In the genomic region with DNA sequence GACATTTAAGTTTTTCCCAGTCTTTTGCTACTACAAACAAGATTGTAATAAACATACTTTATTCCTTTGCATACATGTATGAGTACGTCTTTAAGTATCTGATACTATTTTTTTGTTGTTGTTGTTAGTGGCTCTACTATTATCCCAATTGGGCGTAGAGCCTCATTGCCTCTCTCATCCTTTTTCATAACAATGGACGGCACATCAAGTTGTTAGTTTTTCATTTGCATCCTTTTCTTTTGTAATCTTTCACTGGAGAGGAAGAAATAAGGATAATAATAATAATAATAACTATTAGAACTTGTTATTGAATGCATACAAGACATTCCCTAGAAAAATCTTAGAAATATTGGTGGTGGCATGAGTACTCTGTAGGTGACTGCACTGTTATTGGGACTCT, we compare ENCODE assay signal across 20 cellular contexts. TPM values are rescaled to one million over a fixed set of nuclear protein-coding genes. Genes with fewer than 3 reads are reported as not detected.
DNase-seq lines count a peak whose midpoint lies in the region; ATAC-seq and TF ChIP-seq lines count a peak whose summit lies in the region.
"Had no signal": no experiment of that assay in that cellular context is flagged by ENCODE, and none has a peak within 500 bp of the region (broad histone marks: within the 10 kb centered on the region; RNA-seq: fewer than 3 reads in every experiment).

No MANE protein-coding gene starts in this region.

- H3K4ac ChIP-seq in H9 (ENCODE audit: low read depth, low read length): no peak overlapping the region

- no peak overlapping the region for H3T11ph ChIP-seq in H9 (ENCODE audit: low read length)

- no peaks in the 10 kb centered on the region for H4K20me1 ChIP-seq in H9 (ENCODE audit: control insufficient read depth, insufficient read depth, insufficient read length)

- H3K36me3 ChIP-seq in iPS-18a (ENCODE audit: control insufficient read depth, low read depth, low read length) (no peaks in the 10 kb centered on the region), A673 (ENCODE audit: insufficient read depth, low read length, poor library complexity, severe bottlenecking) (no peaks in the 10 kb centered on the region)

- POLR2A ChIA-PET in WTC11 (lab: Charles Lee) (no interaction called here), A673 (lab: Charles Lee; ENCODE audit: low non-redundant PET) (no interaction called here)

- H2AK5ac ChIP-seq in H9 (ENCODE audit: insufficient read length, low read length): no peak overlapping the region

- no peak overlapping the region for H2BK20ac ChIP-seq in H9 (ENCODE audit: low read depth, low read length, poor library complexity, severe bottlenecking)

- no peak overlapping the region for H2AFZ ChIP-seq in H9 (ENCODE audit: low read length)

- peaks cover 12% of the 10 kb centered on the region; the same call in 1 of the 2 replicates for H3K4me1 ChIP-seq in H9 (ENCODE audit: insufficient read depth, low read length)
- peaks cover 64% of the 10 kb centered on the region for H3K4me1 ChIP-seq in iPS-18a (ENCODE audit: control insufficient read depth, low read depth, low read length)
- no peaks in the 10 kb centered on the region for H3K4me1 ChIP-seq in A673 (ENCODE audit: insufficient read depth, low read length, poor library complexity, severe bottlenecking)
- H3K4me1 ChIP-seq: A549 had no signal

- intact Hi-C loops in A673 (cut with micrococcal nuclease; ENCODE audit: unreplicated experiment) (no loop called here), dorsolateral prefrontal cortex (cut with DNase I) (no loop called here)

- H3K27ac ChIP-seq in H9 (ENCODE audit: insufficient read length, low read depth, low read length): no peak overlapping the region
- H3K27ac ChIP-seq in iPS-18a (ENCODE audit: low read length): no peak overlapping the region
- no peak overlapping the region for H3K27ac ChIP-seq in A673 (ENCODE audit: low read depth, low read length, poor library complexity, severe bottlenecking)
- no peak overlapping the region for H3K27ac ChIP-seq in dorsolateral prefrontal cortex
- H3K27ac ChIP-seq: A549 had no signal

- no peaks in the 10 kb centered on the region for H3K79me1 ChIP-seq in H9 (ENCODE audit: insufficient read depth, low read depth, low read length, poor library complexity, severe bottlenecking)

- H2BK12ac ChIP-seq in H9 (ENCODE audit: insufficient read length, low read depth, low read length): no peak overlapping the region

- H2BK120ac ChIP-seq in H9 (ENCODE audit: low read depth, low read length, poor library complexity, severe bottlenecking): no peak overlapping the region

- H3K27ac Mint-ChIP-seq in H9: peak overlapping the region in 1 of 3 experiments; percentile 17; a peak in 1 of 7 replicates
- H3K27ac Mint-ChIP-seq in WTC11: no peak overlapping the region
- H3K27ac Mint-ChIP-seq: CD4-positive, alpha-beta memory T cell had no signal

- H4K8ac ChIP-seq in H9 (replicated peaks; ENCODE audit: insufficient read length, low read depth, low read length): no peak overlapping the region

- no peaks in the 10 kb centered on the region for H3K23me2 ChIP-seq in H9 (ENCODE audit: insufficient read length, low read depth, low read length, poor library complexity, severe bottlenecking)

- H3K23ac ChIP-seq in H9 (ENCODE audit: insufficient read length, low read depth, low read length): no peak overlapping the region

- H3K4me3 ChIP-seq in iPS-18a (ENCODE audit: low read length) (peak overlapping the region; percentile 22), A673 (ENCODE audit: low read depth, low read length, poor library complexity, severe bottlenecking) (no peak overlapping the region), dorsolateral prefrontal cortex (no peak overlapping the region)
- H3K4me3 ChIP-seq: A549 had no signal

- H2BK15ac ChIP-seq in H9 (ENCODE audit: low read depth, low read length): no peak overlapping the region

- H3K18ac ChIP-seq in H9 (ENCODE audit: insufficient read length, low read depth, low read length): no peak overlapping the region

- no peak for DNase-seq in H9
- no peak for DNase-seq in WTC11 (ENCODE audit: low spot score)
- no peak for DNase-seq in NCI-H1417 treated with DMSO at 0.1 percent for 48 hours (lab: John Stamatoyannopoulos, UW)
- no peak for DNase-seq in A673 (ENCODE audit: low spot score)
- DNase-seq in dorsolateral prefrontal cortex: no peak
- DNase-seq: 8988T; C1 segment of cervical spinal cord; Calu3; CD4-positive, alpha-beta memory T cell; COR-L47; DMS53; DMS79 treated with DMSO at 0.1 percent for 48 hours; GF-D8; GOT3; H7 had no signal

- no peak overlapping the region for H3K9ac ChIP-seq in H9 (ENCODE audit: extremely low read depth, insufficient read length, low read length)
- H3K9ac ChIP-seq in iPS-18a (ENCODE audit: low read length): no peak overlapping the region

- CTCF ChIA-PET in WTC11 (lab: Charles Lee) (interaction anchor here (1.0 kb wide), 1 partner anchor 15 kb away, joined by 8 read pairs; no protein-coding TSS in a partner anchor), A673 (lab: Charles Lee) (no interaction called here)

- WGBS in H9 (ENCODE audit: extremely low coverage, insufficient read length, low lambda C conversion rate): no CpG with 5 or more reads among the region's 3 CpGs

- H3K4me3 Mint-ChIP-seq in H9 (peak overlapping the region; percentile 1 to 34; a peak in 3 of 5 replicates), WTC11 (peak overlapping the region; percentile 16)
- H3K4me3 Mint-ChIP-seq: CD4-positive, alpha-beta memory T cell had no signal

- no peak overlapping the region for H2BK5ac ChIP-seq in H9 (ENCODE audit: insufficient read length, low read length)

- H3K56ac ChIP-seq in H9 (ENCODE audit: insufficient read length, low read depth, low read length): no peak overlapping the region

- no peak for TF ChIP-seq CTCF in H9 (conservative IDR thresholded peaks at IDR 0.05)
- TF ChIP-seq CTCF in WTC11 (IDR thresholded peaks at IDR 0.05): no peak
- no peak for TF ChIP-seq CTCF in A673 (conservative IDR thresholded peaks at IDR 0.05; ENCODE audit: low read depth, low read length)
- no peak for TF ChIP-seq CTCF in dorsolateral prefrontal cortex (IDR thresholded peaks at IDR 0.05 in 54 of 56, conservative IDR thresholded peaks at IDR 0.05 in 2 of 56; ENCODE audit: low read depth in 1 of 56, partially characterized antibody in 56 of 56)

- H4K5ac ChIP-seq in H9 (ENCODE audit: insufficient read length, low read depth, low read length): no peak overlapping the region

- H3K79me2 ChIP-seq in H9 (ENCODE audit: insufficient read depth, low read length): no peaks in the 10 kb centered on the region; the same call in 1 of the 2 replicates

- H4K91ac ChIP-seq in H9 (ENCODE audit: insufficient read length, low read depth, low read length): no peak overlapping the region

- peaks cover 0 to 9% (median 2%) of the 10 kb centered on the region in 3 experiments; a peak in 3 of 7 replicates for H3K36me3 Mint-ChIP-seq in H9 (ENCODE audit: insufficient read depth in 1 of 3, low read depth in 3 of 3)
- no peaks in the 10 kb centered on the region for H3K36me3 Mint-ChIP-seq in WTC11
- H3K36me3 Mint-ChIP-seq: CD4-positive, alpha-beta memory T cell had no signal

- H3K9me3 Mint-ChIP-seq in H9 (no peaks in the 10 kb centered on the region), WTC11 (no peaks in the 10 kb centered on the region)

- H3K9me3 ChIP-seq in H9 (ENCODE audit: control insufficient read depth, low read depth, low read length): no peaks in the 10 kb centered on the region
- H3K9me3 ChIP-seq in iPS-18a (ENCODE audit: control insufficient read depth, low read depth, low read length): no peaks in the 10 kb centered on the region
- no peaks in the 10 kb centered on the region for H3K9me3 ChIP-seq in A673 (ENCODE audit: low read depth, low read length, poor library complexity, severe bottlenecking)
- H3K9me3 ChIP-seq: A549 had no signal

- H3K4me1 Mint-ChIP-seq in H9: peaks cover 79 to 80% of the 10 kb centered on the region in 2 experiments
- peaks cover 82% of the 10 kb centered on the region for H3K4me1 Mint-ChIP-seq in WTC11
- H3K4me1 Mint-ChIP-seq: CD4-positive, alpha-beta memory T cell had no signal

- H3K4me2 ChIP-seq in H9 (ENCODE audit: insufficient read depth, insufficient read length, low read length): no peak overlapping the region
- H3K4me2 ChIP-seq: A549 had no signal

- H3K27me3 ChIP-seq in H9 (ENCODE audit: insufficient read depth, low read length) (no peaks in the 10 kb centered on the region), iPS-18a (ENCODE audit: control insufficient read depth, insufficient read depth, low read length) (no peaks in the 10 kb centered on the region), A673 (replicated peaks; ENCODE audit: insufficient read depth, low read depth, low read length, poor library complexity) (peaks cover 3% of the 10 kb centered on the region), dorsolateral prefrontal cortex (no peaks in the 10 kb centered on the region)

- ATAC-seq in WTC11: peak; percentile 31
- ATAC-seq: A549, HCT116 had no signal

- no TSS peak for BruUV-seq in A673 (replicated peaks; lab: Mats Ljungman, UMichigan)

- no peak overlapping the region for H3K14ac ChIP-seq in H9 (ENCODE audit: insufficient read depth, low read length)

- H3K27me3 Mint-ChIP-seq in H9 (ENCODE audit: low read depth): no peaks in the 10 kb centered on the region
- H3K27me3 Mint-ChIP-seq in WTC11 (ENCODE audit: low read depth): no peaks in the 10 kb centered on the region
- H3K27me3 Mint-ChIP-seq: CD4-positive, alpha-beta memory T cell had no signal

TF ChIP-seq in WTC11, 78 proteins besides CTCF, POLR2A, EP300 and RAD21 (continues in another document):
- TF ChIP-seq, protein P1, sequence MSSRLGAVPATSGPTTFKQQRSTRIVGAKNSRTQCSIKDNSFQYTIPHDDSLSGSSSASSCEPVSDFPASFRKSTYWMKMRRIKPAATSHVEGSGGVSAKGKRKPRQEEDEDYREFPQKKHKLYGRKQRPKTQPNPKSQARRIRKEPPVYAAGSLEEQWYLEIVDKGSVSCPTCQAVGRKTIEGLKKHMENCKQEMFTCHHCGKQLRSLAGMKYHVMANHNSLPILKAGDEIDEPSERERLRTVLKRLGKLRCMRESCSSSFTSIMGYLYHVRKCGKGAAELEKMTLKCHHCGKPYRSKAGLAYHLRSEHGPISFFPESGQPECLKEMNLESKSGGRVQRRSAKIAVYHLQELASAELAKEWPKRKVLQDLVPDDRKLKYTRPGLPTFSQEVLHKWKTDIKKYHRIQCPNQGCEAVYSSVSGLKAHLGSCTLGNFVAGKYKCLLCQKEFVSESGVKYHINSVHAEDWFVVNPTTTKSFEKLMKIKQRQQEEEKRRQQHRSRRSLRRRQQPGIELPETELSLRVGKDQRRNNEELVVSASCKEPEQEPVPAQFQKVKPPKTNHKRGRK (CRISPR knock-in tag; IDR thresholded peaks at IDR 0.05; ENCODE audit: borderline replicate concordance): no peak
- TF ChIP-seq, protein P2, sequence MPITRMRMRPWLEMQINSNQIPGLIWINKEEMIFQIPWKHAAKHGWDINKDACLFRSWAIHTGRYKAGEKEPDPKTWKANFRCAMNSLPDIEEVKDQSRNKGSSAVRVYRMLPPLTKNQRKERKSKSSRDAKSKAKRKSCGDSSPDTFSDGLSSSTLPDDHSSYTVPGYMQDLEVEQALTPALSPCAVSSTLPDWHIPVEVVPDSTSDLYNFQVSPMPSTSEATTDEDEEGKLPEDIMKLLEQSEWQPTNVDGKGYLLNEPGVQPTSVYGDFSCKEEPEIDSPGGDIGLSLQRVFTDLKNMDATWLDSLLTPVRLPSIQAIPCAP (CRISPR knock-in tag; IDR thresholded peaks at IDR 0.05): no peak

RNA-seq across cellular contexts. Expression of a gene that starts 23.1 kb away (rescaled TPM):
- total RNA-seq in H9 (2021) (11.6 and 14.4 TPM in 2 replicates), WTC11 (2021) (8.1 to 8.7 TPM (median 8.6 TPM) in 3 replicates), A673 (2021) (not detected in 2 replicates), dorsolateral prefrontal cortex (10 to 100 TPM in 17 of 120 experiments, 1 to 10 TPM in 103; 3.0 to 17.2 (median 7.8) TPM)
- total RNA-seq: CD4-positive, alpha-beta memory T cell; Daoy; G401 had no signal
